ENCODE assay signal across 12 cellular contexts in the genomic region with DNA sequence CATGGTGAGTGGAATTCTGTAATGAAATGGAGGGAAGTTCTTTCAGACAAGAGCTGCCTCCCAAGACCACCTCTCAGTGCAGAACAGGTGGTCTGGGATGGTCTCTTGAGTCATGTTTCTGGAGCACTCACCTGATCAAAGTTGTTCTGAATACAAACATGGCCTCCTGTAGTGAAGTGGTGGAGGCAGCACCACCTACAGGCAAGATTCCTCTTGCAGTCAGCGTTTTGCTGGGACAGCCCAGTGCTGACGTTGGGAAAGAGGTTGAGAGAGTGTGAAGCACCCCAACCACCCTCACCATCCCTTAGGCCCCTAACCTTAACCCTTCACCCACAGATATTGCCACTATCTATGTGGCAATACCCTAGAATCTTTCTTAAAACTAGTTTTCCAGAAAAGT.
A peak's percentile ranks its signal among the peaks of the same experiment; 100 is the strongest.
DNase-seq lines count a peak whose midpoint lies in the region; ATAC-seq and TF ChIP-seq lines count a peak whose summit lies in the region.
"Had no signal": no experiment of that assay in that cellular context is flagged by ENCODE, and none has a peak within 500 bp of the region (broad histone marks: within the 10 kb centered on the region; RNA-seq: fewer than 3 reads in every experiment).

No MANE protein-coding gene starts in this region.

- no peak overlapping the region for H3K23ac ChIP-seq in H9 (ENCODE audit: insufficient read length, low read depth, low read length)

- H3K79me2 ChIP-seq in H9 (ENCODE audit: insufficient read depth, low read length) (no peaks in the 10 kb centered on the region), neural cell (replicated peaks; ENCODE audit: insufficient read depth, low read length) (no peaks in the 10 kb centered on the region), MM.1S (ENCODE audit: low read length) (no peaks in the 10 kb centered on the region)

- H3K9me3 Mint-ChIP-seq in H9: no peaks in the 10 kb centered on the region
- H3K9me3 Mint-ChIP-seq: activated naive CD8-positive, alpha-beta T cell treated with anti-CD3 and anti-CD28 coated beads, Interleukin-2, amount 10 ng/mL, durations not matched to agents 7 days and 5 days had no signal

- WGBS in H9 (ENCODE audit: extremely low coverage, insufficient read length, low lambda C conversion rate): no CpG with 5 or more reads among the region's 2 CpGs

- H3K4me2 ChIP-seq in H9 (ENCODE audit: insufficient read depth, insufficient read length, low read length) (no peak overlapping the region), neural cell (ENCODE audit: low read length) (no peak overlapping the region), MM.1S (ENCODE audit: low read depth, low read length) (no peak overlapping the region)

- H2BK15ac ChIP-seq in H9 (ENCODE audit: low read depth, low read length): no peak overlapping the region

- no peak overlapping the region for H4K8ac ChIP-seq in H9 (replicated peaks; ENCODE audit: insufficient read length, low read depth, low read length)

- no peak overlapping the region for H4K5ac ChIP-seq in H9 (ENCODE audit: insufficient read length, low read depth, low read length)

- H3K4ac ChIP-seq in H9 (ENCODE audit: low read depth, low read length): no peak overlapping the region

- H3K4me1 Mint-ChIP-seq in H9: peaks cover 0 to 2% of the 10 kb centered on the region in 2 experiments; a peak in 1 of 4 replicates

- H2AK5ac ChIP-seq in H9 (ENCODE audit: insufficient read length, low read length): no peak overlapping the region

- H3K4me3 Mint-ChIP-seq in H9: no peak overlapping the region
- H3K4me3 Mint-ChIP-seq: activated naive CD8-positive, alpha-beta T cell treated with anti-CD3 and anti-CD28 coated beads, Interleukin-2, amount 10 ng/mL, durations not matched to agents 7 days and 5 days had no signal

- H2BK120ac ChIP-seq in H9 (ENCODE audit: low read depth, low read length, poor library complexity, severe bottlenecking): no peak overlapping the region

- H3K9me2 ChIP-seq in neural cell (ENCODE audit: insufficient read depth, low read length): no peaks in the 10 kb centered on the region
- no peaks in the 10 kb centered on the region for H3K9me2 ChIP-seq in MM.1S (replicated peaks; ENCODE audit: insufficient read depth, low read length)

- no peaks in the 10 kb centered on the region for H3K36me3 Mint-ChIP-seq in H9 (ENCODE audit: insufficient read depth in 1 of 3, low read depth in 3 of 3)
- H3K36me3 Mint-ChIP-seq: activated naive CD8-positive, alpha-beta T cell treated with anti-CD3 and anti-CD28 coated beads, Interleukin-2, amount 10 ng/mL, durations not matched to agents 7 days and 5 days had no signal

- H4K20me1 ChIP-seq in H9 (ENCODE audit: control insufficient read depth, insufficient read depth, insufficient read length) (no peaks in the 10 kb centered on the region), neural cell (ENCODE audit: insufficient read depth) (no peaks in the 10 kb centered on the region), MM.1S (ENCODE audit: insufficient read depth, low read length) (no peaks in the 10 kb centered on the region)

- H2BK12ac ChIP-seq in H9 (ENCODE audit: insufficient read length, low read depth, low read length): no peak overlapping the region

- H3K9ac ChIP-seq in H9 (ENCODE audit: extremely low read depth, insufficient read length, low read length): no peak overlapping the region
- H3K9ac ChIP-seq in neural cell (ENCODE audit: low read length): no peak overlapping the region
- H3K9ac ChIP-seq in MM.1S (ENCODE audit: low read length): no peak overlapping the region

- TF ChIP-seq CTCF in GM12864 (IDR thresholded peaks at IDR 0.05; ENCODE audit: low read depth, low read length, missing control alignments): peak; percentile 76
- TF ChIP-seq CTCF in H9 (conservative IDR thresholded peaks at IDR 0.05): peak; percentile 60; the same call in 2 of the 3 replicates
- peak; percentile 24 for TF ChIP-seq CTCF in astrocyte of the cerebellum (IDR thresholded peaks at IDR 0.05; ENCODE audit: low read depth, low read length, missing control alignments)
- TF ChIP-seq CTCF in neural cell (IDR thresholded peaks at IDR 0.05; ENCODE audit: poor library complexity, severe bottlenecking): peak; percentile 23
- no peak for TF ChIP-seq CTCF in MM.1S (IDR thresholded peaks at IDR 0.05; ENCODE audit: low read length)

- DNase-seq in GM12864 (ENCODE audit: low read depth) (no peak), H9 (peak; percentile 44), astrocyte of the cerebellum (ENCODE audit: low read depth) (no peak), posterior cingulate gyrus (no peak), HAP-1 (ENCODE audit: low spot score in 2 of 2) (no peak), MM.1S (no peak)
- DNase-seq: activated naive CD8-positive, alpha-beta T cell treated with anti-CD3 and anti-CD28 coated beads, Interleukin-2, amount 10 ng/mL, durations not matched to agents 7 days and 5 days; left cardiac atrium; NCI-H510A had no signal

- H3T11ph ChIP-seq in H9 (ENCODE audit: low read length): no peak overlapping the region

- TF ChIP-seq RAD21 in neural cell (conservative IDR thresholded peaks at IDR 0.05): no peak

- no peaks in the 10 kb centered on the region for H3F3A ChIP-seq in neural cell (ENCODE audit: insufficient read depth, low read length, poor library complexity, severe bottlenecking)
- no peaks in the 10 kb centered on the region for H3F3A ChIP-seq in MM.1S (ENCODE audit: insufficient read depth, low read length)

- no peak overlapping the region for H3K4me3 ChIP-seq in GM12864 (ENCODE audit: low read depth, low read length)
- H3K4me3 ChIP-seq in astrocyte of the cerebellum (ENCODE audit: low read depth, low read length): no peak overlapping the region
- H3K4me3 ChIP-seq in neural cell (ENCODE audit: low read length): no peak overlapping the region
- no peak overlapping the region for H3K4me3 ChIP-seq in HAP-1
- no peak overlapping the region for H3K4me3 ChIP-seq in MM.1S (ENCODE audit: low read length)

- H3K56ac ChIP-seq in H9 (ENCODE audit: insufficient read length, low read depth, low read length): no peak overlapping the region

- H3K36me3 ChIP-seq in neural cell (ENCODE audit: insufficient read depth, low read length) (no peaks in the 10 kb centered on the region), HAP-1 (replicated peaks) (no peaks in the 10 kb centered on the region), MM.1S (replicated peaks; ENCODE audit: insufficient read depth, low read length) (no peaks in the 10 kb centered on the region)

- no peaks in the 10 kb centered on the region; the same call in 1 of the 2 replicates for H3K4me1 ChIP-seq in H9 (ENCODE audit: insufficient read depth, low read length)
- no peaks in the 10 kb centered on the region for H3K4me1 ChIP-seq in HAP-1
- H3K4me1 ChIP-seq in MM.1S (ENCODE audit: low read length): no peaks in the 10 kb centered on the region

- H3K23me2 ChIP-seq in H9 (ENCODE audit: insufficient read length, low read depth, low read length, poor library complexity, severe bottlenecking): no peaks in the 10 kb centered on the region

- no peak for TF ChIP-seq EP300 in neural cell (conservative IDR thresholded peaks at IDR 0.05; ENCODE audit: poor library complexity, severe bottlenecking)

- intact Hi-C loops in posterior cingulate gyrus (cut with DNase I): no loop called here

- no peak overlapping the region for H4K91ac ChIP-seq in H9 (ENCODE audit: insufficient read length, low read depth, low read length)

- H3K9me3 ChIP-seq in H9 (ENCODE audit: control insufficient read depth, low read depth, low read length) (no peaks in the 10 kb centered on the region), neural cell (ENCODE audit: low read length) (no peaks in the 10 kb centered on the region), HAP-1 (no peaks in the 10 kb centered on the region), MM.1S (replicated peaks; ENCODE audit: insufficient read depth, low read length) (no peaks in the 10 kb centered on the region)

- H3K27me3 Mint-ChIP-seq in H9 (ENCODE audit: low read depth): peaks cover 9% of the 10 kb centered on the region
- H3K27me3 Mint-ChIP-seq: activated naive CD8-positive, alpha-beta T cell treated with anti-CD3 and anti-CD28 coated beads, Interleukin-2, amount 10 ng/mL, durations not matched to agents 7 days and 5 days had no signal

- H2BK20ac ChIP-seq in H9 (ENCODE audit: low read depth, low read length, poor library complexity, severe bottlenecking): no peak overlapping the region

- H2AFZ ChIP-seq in H9 (ENCODE audit: low read length): no peak overlapping the region
- H2AFZ ChIP-seq in neural cell (ENCODE audit: low read depth, low read length): no peak overlapping the region
- H2AFZ ChIP-seq in MM.1S (ENCODE audit: low read length): no peak overlapping the region

- H3K27me3 ChIP-seq in H9 (ENCODE audit: insufficient read depth, low read length): no peaks in the 10 kb centered on the region
- no peaks in the 10 kb centered on the region for H3K27me3 ChIP-seq in neural cell (ENCODE audit: insufficient read depth, low read depth, low read length)
- H3K27me3 ChIP-seq in HAP-1 (ENCODE audit: low read depth): no peaks in the 10 kb centered on the region
- no peaks in the 10 kb centered on the region for H3K27me3 ChIP-seq in MM.1S (replicated peaks; ENCODE audit: insufficient read depth, low read length)

- no peak overlapping the region for H3K27ac Mint-ChIP-seq in H9
- H3K27ac Mint-ChIP-seq: activated naive CD8-positive, alpha-beta T cell treated with anti-CD3 and anti-CD28 coated beads, Interleukin-2, amount 10 ng/mL, durations not matched to agents 7 days and 5 days had no signal

- H3K14ac ChIP-seq in H9 (ENCODE audit: insufficient read depth, low read length): no peak overlapping the region

- no peak for ATAC-seq in HG03521 (IDR thresholded peaks at IDR 0.05; ENCODE audit: unreplicated experiment)
- ATAC-seq: left cardiac atrium had no signal

- no peak overlapping the region for H2BK5ac ChIP-seq in H9 (ENCODE audit: insufficient read length, low read length)

- in situ Hi-C loops in astrocyte of the cerebellum (cut with HindIII; ENCODE audit: low sequenced_read_pairs): no loop called here
- in situ Hi-C loops in HAP-1 (cut with MboI; ENCODE audit: low sequenced_read_pairs): no loop called here

- H3K18ac ChIP-seq in H9 (ENCODE audit: insufficient read length, low read depth, low read length): no peak overlapping the region

- H3K27ac ChIP-seq in H9 (ENCODE audit: insufficient read length, low read depth, low read length) (no peak overlapping the region), neural cell (ENCODE audit: low read length) (no peak overlapping the region), MM.1S (ENCODE audit: low read length) (no peak overlapping the region)
- H3K27ac ChIP-seq: epithelial cell of prostate had no signal

- H3K79me1 ChIP-seq in H9 (ENCODE audit: insufficient read depth, low read depth, low read length, poor library complexity, severe bottlenecking): no peaks in the 10 kb centered on the region

TF ChIP-seq in neural cell, 6 proteins besides CTCF, POLR2A, EP300 and RAD21 (continues in another document):
- no peak for TF ChIP-seq POLR2AphosphoS5 (IDR thresholded peaks at IDR 0.05)
